17 cellular contexts compared by ENCODE assay signal in genomic region chr5:167412506-167412905, GRCh38.
A peak's percentile ranks its signal among the peaks of the same experiment; 100 is the strongest.
DNase-seq lines count a peak whose midpoint lies in the region; ATAC-seq, FAIRE-seq and TF ChIP-seq lines count a peak whose summit lies in the region.
"Had no signal": no experiment of that assay in that cellular context is flagged by ENCODE, and none has a peak within 500 bp of the region (broad histone marks: within the 10 kb centered on the region; RNA-seq: fewer than 3 reads in every experiment).

No MANE protein-coding gene starts in this region.

- no peak overlapping the region for H3K4me3 Mint-ChIP-seq in MCF 10A (ENCODE audit: unreplicated experiment)
- H3K4me3 Mint-ChIP-seq: CD14-positive monocyte; CD8-positive, alpha-beta T cell had no signal

- intact Hi-C loops in MCF 10A (cut with micrococcal nuclease) (no loop called here), breast epithelium (cut with DNase I; ENCODE audit: low total_unique reads) (no loop called here), pancreas (cut with DNase I) (no loop called here)

- CTCF ChIA-PET in MCF 10A (lab: Yijun Ruan, JAX): no interaction called here

- no peak for TF ChIP-seq POLR2A in breast epithelium (IDR thresholded peaks at IDR 0.05)

- H3K27ac ChIP-seq in breast epithelium (no peak overlapping the region), pancreas (no peak overlapping the region)

- no peaks in the 10 kb centered on the region for H3K36me3 Mint-ChIP-seq in MCF 10A (ENCODE audit: insufficient read depth, unreplicated experiment)
- H3K36me3 Mint-ChIP-seq: CD14-positive monocyte; CD8-positive, alpha-beta T cell had no signal

- BruUV-seq in MCF 10A (replicated peaks; lab: Mats Ljungman, UMichigan): no TSS peak

- no peak overlapping the region for H3K27ac Mint-ChIP-seq in MCF 10A (ENCODE audit: low read depth, unreplicated experiment)
- H3K27ac Mint-ChIP-seq: CD14-positive monocyte; CD8-positive, alpha-beta T cell had no signal

- POLR2A ChIA-PET in MCF 10A (lab: Yijun Ruan, JAX): no interaction called here

- H3K36me3 ChIP-seq in breast epithelium: no peaks in the 10 kb centered on the region
- H3K36me3 ChIP-seq in pancreas: no peaks in the 10 kb centered on the region
- H3K36me3 ChIP-seq: BE2C, HAP-1 had no signal

- DNase-seq in MCF 10A (ENCODE audit: unreplicated experiment) (peak; percentile 50), breast epithelium (ENCODE audit: low spot score in 2 of 2) (no peak), NCI-H226 (peak; percentile 1), left lobe of liver (ENCODE audit: low spot score) (no peak), pancreas (no peak), D721Med (ENCODE audit: insufficient read length, low spot score) (no peak), NCI-H1048 (lab: John Stamatoyannopoulos, UW) (no peak)
- DNase-seq: 8988T; ACHN; BE2C; CD8-positive, alpha-beta T cell; COR-L47; DMS53 had no signal

- TF ChIP-seq CTCF in MCF 10A (IDR thresholded peaks at IDR 0.05; ENCODE audit: unreplicated experiment) (no peak), breast epithelium (IDR thresholded peaks at IDR 0.05) (no peak), pancreas (IDR thresholded peaks at IDR 0.05) (no peak), D721Med (IDR thresholded peaks at IDR 0.05; ENCODE audit: insufficient read depth, missing control alignments) (no peak)

- H3K27me3 ChIP-seq in breast epithelium: no peaks in the 10 kb centered on the region
- no peaks in the 10 kb centered on the region for H3K27me3 ChIP-seq in pancreas

- peak; percentile 31 for ATAC-seq in left lobe of liver
- no peak for ATAC-seq in pancreas
- ATAC-seq: CD8-positive, alpha-beta T cell had no signal

- H3K9me3 Mint-ChIP-seq in MCF 10A (ENCODE audit: unreplicated experiment): no peaks in the 10 kb centered on the region

- WGBS in pancreas, 2 donors: 75 to 85% methylated on average over 2 of the region's 2 CpGs

- H3K27me3 Mint-ChIP-seq in MCF 10A (ENCODE audit: insufficient read depth, unreplicated experiment): no peaks in the 10 kb centered on the region

- H3K4me1 ChIP-seq in breast epithelium (no peaks in the 10 kb centered on the region), pancreas (no peaks in the 10 kb centered on the region)

- H3K4me1 Mint-ChIP-seq in MCF 10A (ENCODE audit: insufficient read depth, unreplicated experiment): peaks cover 16% of the 10 kb centered on the region
- H3K4me1 Mint-ChIP-seq: CD14-positive monocyte had no signal

- FAIRE-seq in pancreas (lab: Jason Lieb, UNC): no peak
- no peak for FAIRE-seq in D721Med (lab: Jason Lieb, UNC)
- FAIRE-seq: H1, HTR-8/SVneo had no signal

- H3K4me3 ChIP-seq in breast epithelium: no peak overlapping the region
- no peak overlapping the region for H3K4me3 ChIP-seq in pancreas
- H3K4me3 ChIP-seq: HAP-1 had no signal

- H3K9me3 ChIP-seq in breast epithelium (no peaks in the 10 kb centered on the region), pancreas (no peaks in the 10 kb centered on the region)
- H3K9me3 ChIP-seq: BE2C, HAP-1 had no signal

Comparison
In these comparisons a context has a peak if more than half of its experiments do, and no peak if none do; other contexts are left out.
1. DNase-seq: peak in MCF 10A (single experiment) and NCI-H226 (single experiment); none in breast epithelium (0 of 2), left lobe of liver (single experiment), pancreas (0 of 6), D721Med (single experiment) and NCI-H1048 (single experiment).